Comparison of ENCODE assay signal across 21 cellular contexts in the genomic region with DNA sequence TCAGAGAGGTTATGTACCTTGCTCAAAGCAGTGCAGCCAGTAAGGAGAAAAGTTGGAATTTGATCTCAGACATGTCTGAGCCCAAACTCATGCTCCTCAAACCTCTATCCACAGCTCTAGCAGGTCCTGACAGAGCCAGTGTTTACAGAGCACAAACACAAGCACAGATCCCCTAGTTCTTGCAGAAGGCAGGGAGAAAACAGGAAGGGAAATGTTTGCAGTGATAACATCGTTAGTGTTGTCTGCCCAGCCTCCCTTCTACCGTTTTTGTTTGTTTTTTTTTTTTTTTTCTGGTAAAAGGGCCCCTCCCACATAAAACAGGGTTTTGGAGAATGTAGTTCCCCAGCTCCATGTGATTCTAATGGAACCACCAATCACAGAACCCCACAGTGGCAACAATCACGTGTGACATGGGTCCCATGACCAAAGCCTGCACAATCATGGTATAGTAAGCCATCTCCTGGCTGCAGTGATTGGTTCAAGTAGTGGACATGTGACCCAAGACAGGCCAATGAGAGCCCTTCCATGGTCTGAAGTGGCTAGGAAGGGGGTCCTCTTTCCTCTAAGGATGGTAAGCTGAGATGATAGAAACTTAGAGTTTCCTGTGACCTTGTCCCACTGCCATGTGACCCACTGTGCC.
A peak's percentile ranks its signal among the peaks of the same experiment; 100 is the strongest.
DNase-seq lines count a peak whose midpoint lies in the region; ATAC-seq and TF ChIP-seq lines count a peak whose summit lies in the region.
"Had no signal": no experiment of that assay in that cellular context is flagged by ENCODE, and none has a peak within 500 bp of the region (broad histone marks: within the 10 kb centered on the region; RNA-seq: fewer than 3 reads in every experiment).

No MANE protein-coding gene starts in this region.

- peak; percentile 10 for DNase-seq in HEK293T (ENCODE audit: extremely low spot score)
- DNase-seq in NCI-H748 (lab: John Stamatoyannopoulos, UW; ENCODE audit: unreplicated experiment) = peak; percentile 85
- peak; percentile 5 for DNase-seq in epithelial cell of esophagus (ENCODE audit: low read depth)
- no peak for DNase-seq in DMS 273 (lab: John Stamatoyannopoulos, UW; ENCODE audit: unreplicated experiment)
- DNase-seq in activated CD8-positive, alpha-beta memory T cell treated with anti-CD3 and anti-CD28 coated beads, Interleukin-2, amount 50 U/mL, for 4 hours = no peak
- DNase-seq in naive thymus-derived CD4-positive, alpha-beta T cell = no peak
- DNase-seq: activated CD4-positive, alpha-beta T cell treated with anti-CD3 and anti-CD28 coated beads, Interleukin-2, amount 10 ng/mL, durations not matched to agents 7 days and 5 days; activated gamma-delta T cell treated with Interleukin-2 at 50 U/mL for 16 hours; CD4-positive, alpha-beta memory T cell; esophagus squamous epithelium; glutamatergic neuron; left ventricle myocardium inferior; NCI-H1694 treated with DMSO at 0.1 percent for 48 hours; NCI-H526; ovary; Peyer's patch; sigmoid colon; stimulated activated naive CD8-positive, alpha-beta T cell treated with anti-CD3 and anti-CD28 coated beads, Interleukin-15, amount 100 ng/mL, for 72 hours had no signal

- H3K36me3 Mint-ChIP-seq in naive thymus-derived CD4-positive, alpha-beta T cell = no peaks in the 10 kb centered on the region
- H3K36me3 Mint-ChIP-seq: CD4-positive, alpha-beta memory T cell had no signal

- no peak overlapping the region for H3K4me3 Mint-ChIP-seq in naive thymus-derived CD4-positive, alpha-beta T cell
- H3K4me3 Mint-ChIP-seq: activated CD4-positive, alpha-beta T cell treated with anti-CD3 and anti-CD28 coated beads, Interleukin-2, amount 10 ng/mL, durations not matched to agents 7 days and 5 days; central memory CD8-positive, alpha-beta T cell; stimulated activated naive CD8-positive, alpha-beta T cell treated with anti-CD3 and anti-CD28 coated beads, Interleukin-15, amount 100 ng/mL, for 72 hours had no signal

- CTCF ChIA-PET in HEK293T (lab: Yijun Ruan, JAX) = no interaction called here
- CTCF ChIA-PET in naive thymus-derived CD4-positive, alpha-beta T cell (lab: Charles Lee) = no interaction called here

- ATAC-seq in naive thymus-derived CD4-positive, alpha-beta T cell = no peak
- no peak for ATAC-seq in GM21423 (IDR thresholded peaks at IDR 0.05; ENCODE audit: unreplicated experiment)
- ATAC-seq: stimulated activated naive CD8-positive, alpha-beta T cell treated with anti-CD3 and anti-CD28 coated beads, Interleukin-15, amount 100 ng/mL, for 72 hours had no signal

- H3K4me3 ChIP-seq in epithelial cell of esophagus (ENCODE audit: low read length) = no peak overlapping the region
- no peak overlapping the region for H3K4me3 ChIP-seq in naive thymus-derived CD4-positive, alpha-beta T cell (ENCODE audit: low read length)
- H3K4me3 ChIP-seq: esophagus squamous epithelium, left ventricle myocardium inferior, ovary, Peyer's patch, sigmoid colon had no signal

- H3K4me1 ChIP-seq in naive thymus-derived CD4-positive, alpha-beta T cell (ENCODE audit: control insufficient read depth in 2 of 2, insufficient read depth in 2 of 2, low read length in 2 of 2) = no peaks in the 10 kb centered on the region
- H3K4me1 ChIP-seq: esophagus squamous epithelium, left ventricle myocardium inferior, Peyer's patch, sigmoid colon had no signal

- intact Hi-C loops in naive thymus-derived CD4-positive, alpha-beta T cell (cut with micrococcal nuclease) = no loop called here

- no peaks in the 10 kb centered on the region for H3K4me1 Mint-ChIP-seq in naive thymus-derived CD4-positive, alpha-beta T cell
- H3K4me1 Mint-ChIP-seq: activated CD4-positive, alpha-beta T cell treated with anti-CD3 and anti-CD28 coated beads, Interleukin-2, amount 10 ng/mL, durations not matched to agents 7 days and 5 days; CD4-positive, alpha-beta memory T cell; central memory CD8-positive, alpha-beta T cell; stimulated activated naive CD8-positive, alpha-beta T cell treated with anti-CD3 and anti-CD28 coated beads, Interleukin-15, amount 100 ng/mL, for 72 hours had no signal

- peak overlapping the region; percentile 72 for H3K27ac ChIP-seq in C4-2B
- H3K27ac ChIP-seq in naive thymus-derived CD4-positive, alpha-beta T cell (ENCODE audit: low read depth, low read length) = no peak overlapping the region
- H3K27ac ChIP-seq: esophagus squamous epithelium, left ventricle myocardium inferior, ovary, Peyer's patch, sigmoid colon had no signal

- TF ChIP-seq CTCF in C4-2B (conservative IDR thresholded peaks at IDR 0.05) = no peak
- no peak for TF ChIP-seq CTCF in epithelial cell of esophagus (IDR thresholded peaks at IDR 0.05; ENCODE audit: insufficient read depth, low read depth, low read length, missing control alignments)

- H3K36me3 ChIP-seq in naive thymus-derived CD4-positive, alpha-beta T cell (ENCODE audit: control insufficient read depth in 2 of 3, insufficient read depth in 3 of 3, low read length in 3 of 3) = no peaks in the 10 kb centered on the region
- H3K36me3 ChIP-seq: esophagus squamous epithelium, left ventricle myocardium inferior, ovary, Peyer's patch, sigmoid colon had no signal

- H3K27ac Mint-ChIP-seq in naive thymus-derived CD4-positive, alpha-beta T cell = no peak overlapping the region
- H3K27ac Mint-ChIP-seq: activated CD4-positive, alpha-beta T cell treated with anti-CD3 and anti-CD28 coated beads, Interleukin-2, amount 10 ng/mL, durations not matched to agents 7 days and 5 days; CD4-positive, alpha-beta memory T cell; stimulated activated naive CD8-positive, alpha-beta T cell treated with anti-CD3 and anti-CD28 coated beads, Interleukin-15, amount 100 ng/mL, for 72 hours had no signal

- no peaks in the 10 kb centered on the region for H3K9me3 ChIP-seq in naive thymus-derived CD4-positive, alpha-beta T cell (ENCODE audit: control insufficient read depth in 2 of 3, low read length in 3 of 3)
- H3K9me3 ChIP-seq: esophagus squamous epithelium, left ventricle myocardium inferior, ovary, Peyer's patch, sigmoid colon had no signal

- peaks cover 0 to 24% (median 12%) of the 10 kb centered on the region in 5 donors for H3K27me3 Mint-ChIP-seq in naive thymus-derived CD4-positive, alpha-beta T cell
- H3K27me3 Mint-ChIP-seq: activated CD4-positive, alpha-beta T cell treated with anti-CD3 and anti-CD28 coated beads, Interleukin-2, amount 10 ng/mL, durations not matched to agents 7 days and 5 days; central memory CD8-positive, alpha-beta T cell; stimulated activated naive CD8-positive, alpha-beta T cell treated with anti-CD3 and anti-CD28 coated beads, Interleukin-15, amount 100 ng/mL, for 72 hours had no signal

- POLR2A ChIA-PET in HEK293T (lab: Yijun Ruan, JAX) = no interaction called here
- POLR2A ChIA-PET in naive thymus-derived CD4-positive, alpha-beta T cell (lab: Charles Lee) = no interaction called here

- H3K9me3 Mint-ChIP-seq in naive thymus-derived CD4-positive, alpha-beta T cell = peaks cover 2 to 17% (median 4%) of the 10 kb centered on the region in 11 donors
- H3K9me3 Mint-ChIP-seq: activated CD4-positive, alpha-beta T cell treated with anti-CD3 and anti-CD28 coated beads, Interleukin-2, amount 10 ng/mL, durations not matched to agents 7 days and 5 days had no signal

- no peaks in the 10 kb centered on the region for H3K27me3 ChIP-seq in naive thymus-derived CD4-positive, alpha-beta T cell (ENCODE audit: control insufficient read depth in 2 of 2, insufficient read depth in 2 of 2, low read length in 2 of 2)
- H3K27me3 ChIP-seq: ovary, Peyer's patch had no signal

TF ChIP-seq in HEK293T, 16 proteins besides CTCF, POLR2A, EP300 and RAD21:
- no peak for TF ChIP-seq NFRKB (IDR thresholded peaks at IDR 0.05)
- no peak for TF ChIP-seq FOXA1 (IDR thresholded peaks at IDR 0.05)
- no peak for TF ChIP-seq ZNF384 (IDR thresholded peaks at IDR 0.05)
- no peak for TF ChIP-seq TARDBP (IDR thresholded peaks at IDR 0.05)
- TF ChIP-seq ELF4 (IDR thresholded peaks at IDR 0.05) = no peak
- no peak for TF ChIP-seq FOXK2 (IDR thresholded peaks at IDR 0.05)
- TF ChIP-seq SUZ12 (IDR thresholded peaks at IDR 0.05) = no peak
- TF ChIP-seq ARNT (IDR thresholded peaks at IDR 0.05) = no peak
- no peak for TF ChIP-seq HDGF (IDR thresholded peaks at IDR 0.05; ENCODE audit: borderline replicate concordance)
- no peak for TF ChIP-seq LEF1 (IDR thresholded peaks at IDR 0.05; ENCODE audit: borderline replicate concordance)
- TF ChIP-seq PKNOX1 (IDR thresholded peaks at IDR 0.05) = no peak
- TF ChIP-seq CTBP1 (IDR thresholded peaks at IDR 0.05; ENCODE audit: borderline replicate concordance) = no peak
- TF ChIP-seq BHLHE40 (IDR thresholded peaks at IDR 0.05; ENCODE audit: borderline replicate concordance) = no peak
TF ChIP-seq in HEK293T: peak in this region for 0.

Comparison
In these comparisons a context has a peak if more than half of its experiments do, and no peak if none do; other contexts are left out.
1. DNase-seq: peak in HEK293T (single experiment), NCI-H748 (single experiment) and epithelial cell of esophagus (single experiment); none in DMS 273 (single experiment), activated CD8-positive, alpha-beta memory T cell treated with anti-CD3 and anti-CD28 coated beads, Interleukin-2, amount 50 U/mL, for 4 hours (single experiment) and naive thymus-derived CD4-positive, alpha-beta T cell (0 of 9).